In the genomic region with DNA sequence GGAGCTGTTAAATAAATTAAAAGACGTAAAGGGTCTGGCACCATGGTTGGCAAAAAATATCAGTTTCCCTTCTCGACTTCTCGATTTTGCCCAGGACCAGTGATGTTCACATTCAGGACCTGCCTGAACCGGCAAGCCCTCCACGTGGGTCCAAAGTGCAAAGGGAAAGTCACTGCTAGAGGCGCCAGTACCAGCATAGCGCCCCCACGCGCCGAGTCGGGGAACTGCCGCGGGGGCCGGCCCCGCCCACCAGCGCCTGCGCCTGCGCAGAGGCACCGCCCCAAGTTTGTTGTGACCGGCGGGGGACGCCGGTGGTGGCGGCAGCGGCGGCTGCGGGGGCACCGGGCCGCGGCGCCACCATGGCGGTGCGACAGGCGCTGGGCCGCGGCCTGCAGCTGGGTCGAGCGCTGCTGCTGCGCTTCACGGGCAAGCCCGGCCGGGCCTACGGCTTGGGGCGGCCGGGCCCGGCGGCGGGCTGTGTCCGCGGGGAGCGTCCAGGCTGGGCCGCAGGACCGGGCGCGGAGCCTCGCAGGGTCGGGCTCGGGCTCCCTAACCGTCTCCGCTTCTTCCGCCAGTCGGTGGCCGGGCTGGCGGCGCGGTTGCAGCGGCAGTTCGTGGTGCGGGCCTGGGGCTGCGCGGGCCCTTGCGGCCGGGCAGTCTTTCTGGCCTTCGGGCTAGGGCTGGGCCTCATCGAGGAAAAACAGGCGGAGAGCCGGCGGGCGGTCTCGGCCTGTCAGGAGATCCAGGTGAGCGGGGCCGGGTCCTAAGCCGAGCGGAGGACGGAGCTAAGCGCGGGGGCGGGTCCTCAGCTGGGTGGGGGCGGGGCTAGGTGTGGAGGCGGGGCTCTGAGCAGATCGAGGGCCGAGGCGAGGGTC, we compare ENCODE assay signal across 8 cellular contexts. TPM values are rescaled to one million over a fixed set of nuclear protein-coding genes. Genes with fewer than 3 reads are reported as not detected.
A peak's percentile ranks its signal among the peaks of the same experiment; 100 is the strongest.
DNase-seq lines count a peak whose midpoint lies in the region; ATAC-seq and TF ChIP-seq lines count a peak whose summit lies in the region.

A gene (plus strand): TSS at position 269 of the 875 bp plus-strand sequence. CDS start 91 bp downstream, at position 360.

- TF ChIP-seq CTCF in RWPE1 (conservative IDR thresholded peaks at IDR 0.05; ENCODE audit: low read depth) (peak; percentile 98), nephron (IDR thresholded peaks at IDR 0.05; ENCODE audit: unreplicated experiment in 3 of 3) (peak; percentile 99 to 100 (median 99))

- H3K9me3 ChIP-seq in BLaER1 treated with 17β-estradiol and CSF1 and Interleukin-3, amounts not matched to agents 10 nM and 100 nM (replicated peaks in 1 of 11), result peaks cover 13 to 17% (median 16%) of the 10 kb centered on the region in 11 experiments; a peak in 21 of 22 replicates
- H3K9me3 ChIP-seq in Karpas-422 (ENCODE audit: low read length), result no peaks in the 10 kb centered on the region

- peaks cover 0 to 31% (median 0%) of the 10 kb centered on the region in 11 experiments; a peak in 4 of 22 replicates for H4K20me1 ChIP-seq in BLaER1 treated with 17β-estradiol and CSF1 and Interleukin-3, amounts not matched to agents 10 nM and 100 nM
- H4K20me1 ChIP-seq in Karpas-422 (ENCODE audit: insufficient read depth, low read depth, low read length), result no peaks in the 10 kb centered on the region

- CTCF ChIA-PET in RWPE1 (lab: Yijun Ruan, JAX), result interaction anchor here (0.6 to 2.5 kb wide), 13 partner anchors 13 to 1085 kb away, joined by 3 to 10 read pairs (median 4); a partner anchor contains a TSS

- DNase-seq in Karpas-422 (peak; percentile 90), RWPE1 (ENCODE audit: low spot score) (peak; percentile 90), activated gamma-delta T cell (lab: John Stamatoyannopoulos, UW) (peak; percentile 77), fibroblast of the conjunctiva (ENCODE audit: low read depth) (peak; percentile 34)
- DNase-seq in stimulated activated naive CD8-positive, alpha-beta T cell treated with anti-CD3 and anti-CD28 coated beads, Interleukin-15, Interleukin-2, amounts not matched to agents 100 U/mL and 50 U/mL, for 24 hours, result peak; percentile 87

- H3K4me3 ChIP-seq in BLaER1 treated with 17β-estradiol and CSF1 and Interleukin-3, amounts not matched to agents 10 nM and 100 nM, result peak within 1 kb of the TSS; percentile 91 to 100 (median 98)
- peak within 1 kb of the TSS; percentile 83 for H3K4me3 ChIP-seq in Karpas-422 (ENCODE audit: low read length)

- peaks cover 12% of the 10 kb centered on the region for H3K36me3 Mint-ChIP-seq in nephron (ENCODE audit: low read depth)

- H3K36me3 ChIP-seq in BLaER1 treated with 17β-estradiol and CSF1 and Interleukin-3, amounts not matched to agents 10 nM and 100 nM, result peaks cover 0 to 20% (median 7%) of the 10 kb centered on the region in 11 experiments; a peak in 10 of 22 replicates
- no peaks in the 10 kb centered on the region for H3K36me3 ChIP-seq in Karpas-422 (ENCODE audit: insufficient read depth, low read length)

- no peaks in the 10 kb centered on the region for H3K9me3 Mint-ChIP-seq in nephron

- peak within 1 kb of the TSS; percentile 85 to 99 (median 95) for H3K4me2 ChIP-seq in BLaER1 treated with 17β-estradiol and CSF1 and Interleukin-3, amounts not matched to agents 10 nM and 100 nM
- H3K4me2 ChIP-seq in Karpas-422 (ENCODE audit: low read depth, low read length, poor library complexity, severe bottlenecking), result peak within 1 kb of the TSS; percentile 98

- peak within 1 kb of the TSS; percentile 84 to 97 (median 91) for H3K9ac ChIP-seq in BLaER1 treated with 17β-estradiol and CSF1 and Interleukin-3, amounts not matched to agents 10 nM and 100 nM
- H3K9ac ChIP-seq in Karpas-422 (ENCODE audit: low read length), result peak within 1 kb of the TSS; percentile 79

- peak within 1 kb of the TSS; percentile 75 for H2AFZ ChIP-seq in Karpas-422 (ENCODE audit: low read length)

- no peaks in the 10 kb centered on the region for H3K27me3 Mint-ChIP-seq in nephron (ENCODE audit: low read depth)

- no peaks in the 10 kb centered on the region for H3K79me2 ChIP-seq in Karpas-422 (ENCODE audit: low read length)

- H3K9me2 ChIP-seq in Karpas-422 (replicated peaks; ENCODE audit: insufficient read depth, low read length), result no peaks in the 10 kb centered on the region

- POLR2A ChIA-PET in RWPE1 (lab: Yijun Ruan, JAX; ENCODE audit: low non-redundant PET), result interaction anchor here (0.5 to 1.0 kb wide), 3 partner anchors 40 to 95 kb away, joined by 3 to 4 read pairs (median 3); no protein-coding TSS in a partner anchor

- H3K27me3 ChIP-seq in BLaER1 treated with 17β-estradiol and CSF1 and Interleukin-3, amounts not matched to agents 10 nM and 100 nM, result no peaks in the 10 kb centered on the region
- no peaks in the 10 kb centered on the region for H3K27me3 ChIP-seq in Karpas-422 (ENCODE audit: low read length)

- peak within 1 kb of the TSS; percentile 76 to 93 (median 84) for H3K27ac ChIP-seq in BLaER1 treated with 17β-estradiol and CSF1 and Interleukin-3, amounts not matched to agents 10 nM and 100 nM
- no peak within 1 kb of the TSS for H3K27ac ChIP-seq in Karpas-422 (ENCODE audit: low read length)
- peak within 1 kb of the TSS; percentile 86 for H3K27ac ChIP-seq in RWPE1

- ATAC-seq in GM19452 (IDR thresholded peaks at IDR 0.05; ENCODE audit: unreplicated experiment), result peak; percentile 65
- ATAC-seq in stimulated activated naive CD8-positive, alpha-beta T cell treated with anti-CD3 and anti-CD28 coated beads, Interleukin-15, Interleukin-2, amounts not matched to agents 100 U/mL and 50 U/mL, for 24 hours, result peak; percentile 86

- H3K27ac Mint-ChIP-seq in nephron, result peak within 1 kb of the TSS; percentile 86 to 95 (median 95)

- peaks cover 9 to 12% (median 11%) of the 10 kb centered on the region in 10 experiments for H3K4me1 ChIP-seq in BLaER1 treated with 17β-estradiol and CSF1 and Interleukin-3, amounts not matched to agents 10 nM and 100 nM
- H3K4me1 ChIP-seq in Karpas-422 (ENCODE audit: low read length), result peaks cover 12% of the 10 kb centered on the region

- H3K4me1 Mint-ChIP-seq in nephron, result peaks cover 27% of the 10 kb centered on the region

- peak within 1 kb of the TSS; percentile 91 to 96 (median 96) for H3K4me3 Mint-ChIP-seq in nephron

RNA-seq across cellular contexts. Expression of the gene that starts here (rescaled TPM):
- total RNA-seq in Karpas-422 (2014; rRNA removed; shearing (Covaris generic); ENCODE audit: low replicate concordance), result 4.0 and 8.5 TPM in 2 replicates

Comparison
In these comparisons a context has a peak if more than half of its experiments do, and no peak if none do; other contexts are left out.
1. DNase-seq: peak in every context shown above with its lines; median percentile 90 in Karpas-422; 90 in RWPE1; 87 in stimulated activated naive CD8-positive, alpha-beta T cell treated with anti-CD3 and anti-CD28 coated beads, Interleukin-15, Interleukin-2, amounts not matched to agents 100 U/mL and 50 U/mL, for 24 hours; 77 in activated gamma-delta T cell; 34 in fibroblast of the conjunctiva.